Comparison of ENCODE assay signal across 18 cellular contexts in genomic region chrX:138986235-138986634, GRCh38.
DNase-seq lines count a peak whose midpoint lies in the region; FAIRE-seq and TF ChIP-seq lines count a peak whose summit lies in the region.
"Had no signal": no experiment of that assay in that cellular context is flagged by ENCODE, and none has a peak within 500 bp of the region (broad histone marks: within the 10 kb centered on the region; RNA-seq: fewer than 3 reads in every experiment).

No MANE protein-coding gene starts in this region.

- TF ChIP-seq CTCF in epithelial cell of esophagus (IDR thresholded peaks at IDR 0.05; ENCODE audit: insufficient read depth, low read depth, low read length, missing control alignments): peak; percentile 8

- no peak for FAIRE-seq in HTR-8/SVneo (lab: Jason Lieb, UNC)
- FAIRE-seq: keratinocyte had no signal

- no peak overlapping the region for H3K4me3 ChIP-seq in epithelial cell of esophagus (ENCODE audit: low read length)
- H3K4me3 ChIP-seq: sigmoid colon, thyroid gland had no signal

- DNase-seq in HT1080 (ENCODE audit: low read depth) (peak; percentile 1), RPMI8226 (peak; percentile 14), epithelial cell of esophagus (ENCODE audit: low read depth) (peak; percentile 44), HT-29 (ENCODE audit: low spot score) (no peak), putamen (ENCODE audit: low spot score) (no peak), HTR-8/SVneo (ENCODE audit: insufficient read length, low spot score) (no peak), cerebellar nuclear complex (lab: John Stamatoyannopoulos, UW) (no peak)
- DNase-seq: activated CD4-positive, alpha-beta T cell treated with anti-CD3 and anti-CD28 coated beads, Interleukin-2, amount 10 ng/mL, durations not matched to agents 7 days and 5 days; activated CD8-positive, alpha-beta memory T cell treated with anti-CD3 and anti-CD28 coated beads, Interleukin-2, amount 50 U/mL, for 4 hours; activated gamma-delta T cell; effector memory CD4-positive, alpha-beta T cell; H9; naive thymus-derived CD4-positive, alpha-beta T cell; NCI-H1694; sigmoid colon; stimulated activated naive CD4-positive, alpha-beta T cell treated with Interleukin-2 at 50 U/mL for 16 hours; thyroid gland had no signal

Comparison
In these comparisons a context has a peak if more than half of its experiments do, and no peak if none do; other contexts are left out.
1. DNase-seq: peak in HT1080 (single experiment), RPMI8226 (single experiment) and epithelial cell of esophagus (single experiment); none in HT-29 (single experiment), putamen (single experiment), HTR-8/SVneo (single experiment) and cerebellar nuclear complex (0 of 2).